ENCODE assay signal across 8 cellular contexts in the genomic region with DNA sequence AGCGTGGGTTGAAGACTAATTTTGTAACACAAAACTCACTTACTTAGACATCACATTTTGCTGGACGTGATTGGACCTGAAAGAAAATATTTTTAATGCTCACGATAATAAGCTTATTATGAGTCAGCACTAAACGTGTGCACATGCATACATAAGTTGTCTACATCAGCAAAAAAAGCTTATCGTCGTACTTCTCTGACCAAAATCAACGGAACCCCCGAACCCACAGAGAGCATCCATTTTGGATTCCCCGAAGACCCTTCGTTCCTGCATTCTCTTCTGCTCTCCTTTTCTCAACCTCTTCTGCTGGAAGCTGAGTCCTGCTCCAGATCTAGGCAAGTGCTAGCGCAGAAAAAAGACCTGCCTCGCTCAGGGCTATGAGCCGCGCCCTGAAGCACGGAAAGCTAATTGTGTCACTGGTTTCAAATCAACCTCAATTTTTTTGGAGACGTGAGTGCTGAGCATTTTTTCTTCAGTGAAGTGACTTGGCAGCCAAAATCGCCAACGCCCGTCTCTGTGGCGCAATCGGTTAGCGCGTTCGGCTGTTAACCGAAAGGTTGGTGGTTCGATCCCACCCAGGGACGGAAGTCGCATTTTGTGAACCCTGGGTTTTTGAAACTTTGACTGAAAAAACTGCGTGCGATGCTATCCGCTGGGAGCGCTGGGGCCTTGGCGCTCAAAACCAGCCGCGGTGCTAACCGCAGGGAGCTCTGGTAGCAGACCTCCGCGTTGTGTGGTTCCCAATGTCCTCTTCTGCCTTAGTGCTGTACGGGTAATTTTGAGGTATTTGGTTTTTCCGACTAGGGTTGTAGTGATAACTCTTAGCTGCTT. TPM values are rescaled to one million over a fixed set of nuclear protein-coding genes. Genes with fewer than 3 reads are reported as not detected.
A peak's percentile ranks its signal among the peaks of the same experiment; 100 is the strongest.
DNase-seq lines count a peak whose midpoint lies in the region; ATAC-seq and TF ChIP-seq lines count a peak whose summit lies in the region.
"Not testable (repeated sequence)": the region's sequence is repeated elsewhere in the genome, so short reads cannot be mapped to it uniquely, and the experiment has no call there.

No MANE protein-coding gene starts in this region.

- peak; percentile 95 for DNase-seq in GM12865 (ENCODE audit: low read depth)
- DNase-seq in NCI-H1105 (lab: John Stamatoyannopoulos, UW): peak; percentile 81
- DNase-seq in T-helper 17 cell: peak; percentile 45 to 86 (median 69)
- peak; percentile 32 for DNase-seq in amniotic stem cell (lab: John Stamatoyannopoulos, UW)
- DNase-seq in right atrium auricular region (ENCODE audit: low spot score): peak; percentile 83
- peak; percentile 37 for DNase-seq in progenitor cell of endocrine pancreas (ENCODE audit: low spot score, unreplicated experiment)
- peak; percentile 74 to 79 for DNase-seq in upper lobe of left lung

- TF ChIP-seq CTCF in GM12865 (IDR thresholded peaks at IDR 0.05; ENCODE audit: insufficient read depth, low read depth, low read length, missing control alignments); right atrium auricular region (IDR thresholded peaks at IDR 0.05); progenitor cell of endocrine pancreas (IDR thresholded peaks at IDR 0.05; ENCODE audit: unreplicated experiment); upper lobe of left lung (IDR thresholded peaks at IDR 0.05): not testable (repeated sequence)

- peaks cover 34% of the 10 kb centered on the region for H3K4me1 Mint-ChIP-seq in T-helper 17 cell
- not testable (repeated sequence) for H3K4me1 Mint-ChIP-seq in progenitor cell of endocrine pancreas (ENCODE audit: low read depth)

- H3K9me3 Mint-ChIP-seq in progenitor cell of endocrine pancreas (ENCODE audit: low read depth): not testable (repeated sequence)

- not testable (repeated sequence) for H3K36me3 ChIP-seq in right atrium auricular region, upper lobe of left lung

- H3K27ac ChIP-seq in right atrium auricular region: peak overlapping the region; percentile 19 to 21
- H3K27ac ChIP-seq in upper lobe of left lung: peak overlapping the region; percentile 52 to 54 (median 54)

- not testable (repeated sequence) for H3K4me1 ChIP-seq in right atrium auricular region
- peaks cover 0 to 14% (median 8%) of the 10 kb centered on the region in 4 donors for H3K4me1 ChIP-seq in upper lobe of left lung

- not testable (repeated sequence) for H3K36me3 Mint-ChIP-seq in T-helper 17 cell (ENCODE audit: low read depth); progenitor cell of endocrine pancreas (ENCODE audit: insufficient read depth)

- WGBS in upper lobe of left lung, 2 donors: 5 to 8% methylated on average over 25 to 40 of the region's 40 CpGs

- TF ChIP-seq POLR2A in upper lobe of left lung (IDR thresholded peaks at IDR 0.05): peak in 1 of 4 donors; percentile 44

- H3K9me3 ChIP-seq in T-helper 17 cell (ENCODE audit: control insufficient read depth, low read length, poor library complexity, severe bottlenecking); right atrium auricular region; upper lobe of left lung: not testable (repeated sequence)

- H3K27me3 Mint-ChIP-seq in T-helper 17 cell: not testable (repeated sequence)
- H3K27me3 Mint-ChIP-seq in progenitor cell of endocrine pancreas: peaks cover 56% of the 10 kb centered on the region

- H3K4me3 ChIP-seq in GM12865 (ENCODE audit: low read depth, low read length) (peak overlapping the region; percentile 68), right atrium auricular region (peak overlapping the region; percentile 49 to 52), upper lobe of left lung (peak overlapping the region; percentile 29 to 49 (median 40))

- peak overlapping the region; percentile 99 for H3K27ac Mint-ChIP-seq in T-helper 17 cell
- peak overlapping the region; percentile 91 for H3K27ac Mint-ChIP-seq in progenitor cell of endocrine pancreas

- not testable (repeated sequence) for H3K27me3 ChIP-seq in right atrium auricular region, upper lobe of left lung

- TF ChIP-seq EP300 in upper lobe of left lung (IDR thresholded peaks at IDR 0.05): not testable (repeated sequence)

- peak overlapping the region; percentile 94 for H3K4me3 Mint-ChIP-seq in T-helper 17 cell
- peak overlapping the region; percentile 78 for H3K4me3 Mint-ChIP-seq in progenitor cell of endocrine pancreas (ENCODE audit: low read depth)

- ATAC-seq in HG02759 (IDR thresholded peaks at IDR 0.05; ENCODE audit: unreplicated experiment): peak; percentile 70
- ATAC-seq in T-helper 17 cell: peak; percentile 79
- ATAC-seq in upper lobe of left lung (ENCODE audit: low FRiP score in 2 of 2): peak; percentile 61 to 83

RNA-seq across cellular contexts. Expression of a gene that starts 9.7 kb away (rescaled TPM):
- total RNA-seq in T-helper 17 cell (1 to 10 TPM in 1 of 2 donors, under 1 TPM in 1; 0.31 to 4.3 TPM), right atrium auricular region (10 to 100 TPM in 1 of 2 donors, 1 to 10 TPM in 1; 2.9 to 39.1 TPM), progenitor cell of endocrine pancreas (not detected in 2 replicates), upper lobe of left lung (100 to 1,000 TPM in 2 of 6 donors, 10 to 100 TPM in 4; 20.8 to 237 (median 82.8) TPM)

RNA-seq across cellular contexts. Expression of a gene that starts 15.6 kb away (rescaled TPM):
- total RNA-seq in T-helper 17 cell: under 1 TPM; 0.27 to 0.50 TPM
- total RNA-seq in right atrium auricular region: 1 to 10 TPM in 1 of 2 donors, under 1 TPM in 1; 0.48 to 1.3 TPM
- 0.16 TPM in 1 of 2 replicates, not detected in the other for total RNA-seq in progenitor cell of endocrine pancreas
- 10 to 100 TPM; 10.8 to 37.7 (median 15.9) TPM for total RNA-seq in upper lobe of left lung

RNA-seq across cellular contexts. Expression of a gene that starts 34.7 kb away (rescaled TPM):
- total RNA-seq in T-helper 17 cell: 1 to 10 TPM; 2.5 to 6.1 TPM
- 10 to 100 TPM in 1 of 2 donors, 1 to 10 TPM in 1; 9.5 to 45.7 TPM for total RNA-seq in right atrium auricular region
- total RNA-seq in progenitor cell of endocrine pancreas: 0.40 TPM in 1 of 2 replicates, not detected in the other
- 100 to 1,000 TPM in 4 of 6 donors, 10 to 100 TPM in 2; 94.6 to 273 (median 160) TPM for total RNA-seq in upper lobe of left lung

Comparison
In these comparisons a context has a peak if more than half of its experiments do, and no peak if none do; other contexts are left out.
1. Peak in every context shown above with its lines: DNase-seq, ATAC-seq, H3K4me3 ChIP-seq and H3K27ac ChIP-seq.
2. DNase-seq: peak in every context shown above with its lines; median percentile 95 in GM12865; 83 in right atrium auricular region; 81 in NCI-H1105; 76 in upper lobe of left lung; 69 in T-helper 17 cell; 37 in progenitor cell of endocrine pancreas; 32 in amniotic stem cell.
3. RNA of a gene that starts 15.6 kb away (total RNA-seq): 10.8 to 37.7 TPM in upper lobe of left lung; 0.48 to 1.3 TPM in right atrium auricular region, 0.27 to 0.50 TPM in T-helper 17 cell and 0.16 TPM in progenitor cell of endocrine pancreas; every median in the first group is over 4 times any median in the second.